In genomic region chr7:816751-817671, GRCh38 we compare ENCODE assay signal across 8 cellular contexts. TPM values are rescaled to one million over a fixed set of nuclear protein-coding genes. Genes with fewer than 3 reads are reported as not detected.
A peak's percentile ranks its signal among the peaks of the same experiment; 100 is the strongest.
DNase-seq lines count a peak whose midpoint lies in the region; ATAC-seq and TF ChIP-seq lines count a peak whose summit lies in the region.

No MANE protein-coding gene starts in this region.

- peak; percentile 5 to 31 for DNase-seq in NCI-H524 (lab: John Stamatoyannopoulos, UW)
- DNase-seq in NCI-H524 treated with DMSO at 0.1 percent for 48 hours (lab: John Stamatoyannopoulos, UW): no peak
- peak; percentile 46 for DNase-seq in OCI-LY7 (ENCODE audit: low spot score)
- DNase-seq in activated naive CD8-positive, alpha-beta T cell treated with anti-CD3 and anti-CD28 coated beads, Interleukin-2, amount 50 U/mL, for 24 hours: peak; percentile 72
- peak; percentile 75 for DNase-seq in stimulated activated CD4-positive, alpha-beta T cell treated with anti-CD3 and anti-CD28 coated beads, Interleukin-15, amount 100 ng/mL, for 24 hours
- no peak for DNase-seq in putamen (ENCODE audit: low spot score)

- TF ChIP-seq CTCF in OCI-LY7 (conservative IDR thresholded peaks at IDR 0.05; ENCODE audit: low read length): no peak

- peak overlapping the region; percentile 90 for H3K4me2 ChIP-seq in OCI-LY7 (ENCODE audit: low read length)

- BruUV-seq in OCI-LY7 (replicated peaks; lab: Mats Ljungman, UMichigan): no TSS peak

- peaks cover 20% of the 10 kb centered on the region for H3K36me3 Mint-ChIP-seq in activated naive CD8-positive, alpha-beta T cell treated with anti-CD3 and anti-CD28 coated beads, Interleukin-2, amount 50 U/mL, for 24 hours (ENCODE audit: low read depth)

- intact Hi-C loops in OCI-LY7 (cut with micrococcal nuclease; ENCODE audit: unreplicated experiment): loop anchor here (1.0 to 5.0 kb wide), 2 partner anchors 59 to 90 kb away; partner anchors contain the start of genes DNAAF5, GET4 and PRKAR1B

- peak overlapping the region; percentile 91 for H3K4me3 Mint-ChIP-seq in activated naive CD8-positive, alpha-beta T cell treated with anti-CD3 and anti-CD28 coated beads, Interleukin-2, amount 50 U/mL, for 24 hours

- no peaks in the 10 kb centered on the region for H3K9me2 ChIP-seq in OCI-LY7 (ENCODE audit: insufficient read depth, low read length)

- peak overlapping the region; percentile 84 for H3K4me3 ChIP-seq in OCI-LY7 (ENCODE audit: low read depth, low read length, poor library complexity, severe bottlenecking)
- peak overlapping the region; percentile 78 for H3K4me3 ChIP-seq in iPS-18a (ENCODE audit: low read length)

- POLR2A ChIA-PET in OCI-LY7 (lab: Charles Lee): interaction anchor here (0.6 to 1.1 kb wide), 3 partner anchors 17 to 27 kb away, joined by 3 to 7 read pairs (median 4); no protein-coding TSS in a partner anchor

- H3K9me3 Mint-ChIP-seq in activated naive CD8-positive, alpha-beta T cell treated with anti-CD3 and anti-CD28 coated beads, Interleukin-2, amount 50 U/mL, for 24 hours: no peaks in the 10 kb centered on the region

- no peak overlapping the region for H3K27ac ChIP-seq in OCI-LY7 (ENCODE audit: low read depth, low read length, poor library complexity, severe bottlenecking)
- no peak overlapping the region for H3K27ac ChIP-seq in iPS-18a (ENCODE audit: low read length)

- CTCF ChIA-PET in OCI-LY7 (lab: Charles Lee; ENCODE audit: unreplicated experiment): no interaction called here

- H3K4me1 ChIP-seq in OCI-LY7 (ENCODE audit: insufficient read depth, low read length, poor library complexity, severe bottlenecking) (peaks cover 35% of the 10 kb centered on the region), iPS-18a (ENCODE audit: control insufficient read depth, low read depth, low read length) (peaks cover 14% of the 10 kb centered on the region)

- peaks cover 17% of the 10 kb centered on the region for H3K27me3 Mint-ChIP-seq in activated naive CD8-positive, alpha-beta T cell treated with anti-CD3 and anti-CD28 coated beads, Interleukin-2, amount 50 U/mL, for 24 hours

- H3K79me2 ChIP-seq in OCI-LY7 (ENCODE audit: insufficient read depth, low read depth, low read length): peaks cover 50% of the 10 kb centered on the region

- no peak overlapping the region; the same call in 1 of the 2 replicates for H2AFZ ChIP-seq in OCI-LY7 (ENCODE audit: low read length)

- H3K9ac ChIP-seq in iPS-18a (ENCODE audit: low read length): peak overlapping the region; percentile 82

- H4K20me1 ChIP-seq in OCI-LY7 (ENCODE audit: insufficient read depth, low read length): peaks cover 16% of the 10 kb centered on the region

- H3K27ac Mint-ChIP-seq in activated naive CD8-positive, alpha-beta T cell treated with anti-CD3 and anti-CD28 coated beads, Interleukin-2, amount 50 U/mL, for 24 hours: peak overlapping the region; percentile 87

- H3K36me3 ChIP-seq in OCI-LY7 (ENCODE audit: insufficient read depth, low read length): peaks cover 8% of the 10 kb centered on the region
- no peaks in the 10 kb centered on the region for H3K36me3 ChIP-seq in iPS-18a (ENCODE audit: control insufficient read depth, low read depth, low read length)

- H3K4me1 Mint-ChIP-seq in activated naive CD8-positive, alpha-beta T cell treated with anti-CD3 and anti-CD28 coated beads, Interleukin-2, amount 50 U/mL, for 24 hours: peaks cover 66% of the 10 kb centered on the region

- ATAC-seq in HG02981 (IDR thresholded peaks at IDR 0.05; ENCODE audit: unreplicated experiment): peak; percentile 5
- peak; percentile 34 for ATAC-seq in activated naive CD8-positive, alpha-beta T cell treated with anti-CD3 and anti-CD28 coated beads, Interleukin-2, amount 50 U/mL, for 24 hours

- H3K27me3 ChIP-seq in iPS-18a (ENCODE audit: control insufficient read depth, insufficient read depth, low read length): no peaks in the 10 kb centered on the region

- H3K9me3 ChIP-seq in OCI-LY7 (ENCODE audit: low read length) (no peaks in the 10 kb centered on the region), iPS-18a (ENCODE audit: control insufficient read depth, low read depth, low read length) (no peaks in the 10 kb centered on the region)

RNA-seq across cellular contexts. Expression of gene SUN1, which starts 15.3 kb away (rescaled TPM):
- 78.5 and 105 TPM in 2 replicates for total RNA-seq in OCI-LY7 (2014; rRNA removed; shearing (Covaris generic))
- total RNA-seq in OCI-LY7 (2022): 83.4 and 84.2 TPM in 2 replicates

RNA-seq across cellular contexts. Expression of gene GET4, which starts 59.3 kb away (rescaled TPM):
- total RNA-seq in OCI-LY7 (2014; rRNA removed; shearing (Covaris generic)): 46.3 and 54.4 TPM in 2 replicates
- total RNA-seq in OCI-LY7 (2022): 51.1 and 54.5 TPM in 2 replicates

Comparison
In these comparisons a context has a peak if more than half of its experiments do, and no peak if none do; other contexts are left out.
1. DNase-seq: peak in NCI-H524 (2 of 2), OCI-LY7 (single experiment), activated naive CD8-positive, alpha-beta T cell treated with anti-CD3 and anti-CD28 coated beads, Interleukin-2, amount 50 U/mL, for 24 hours (single experiment) and stimulated activated CD4-positive, alpha-beta T cell treated with anti-CD3 and anti-CD28 coated beads, Interleukin-15, amount 100 ng/mL, for 24 hours (single experiment); none in NCI-H524 treated with DMSO at 0.1 percent for 48 hours (single experiment) and putamen (single experiment).